ENCODE assay signal across 8 cellular contexts in the genomic region with DNA sequence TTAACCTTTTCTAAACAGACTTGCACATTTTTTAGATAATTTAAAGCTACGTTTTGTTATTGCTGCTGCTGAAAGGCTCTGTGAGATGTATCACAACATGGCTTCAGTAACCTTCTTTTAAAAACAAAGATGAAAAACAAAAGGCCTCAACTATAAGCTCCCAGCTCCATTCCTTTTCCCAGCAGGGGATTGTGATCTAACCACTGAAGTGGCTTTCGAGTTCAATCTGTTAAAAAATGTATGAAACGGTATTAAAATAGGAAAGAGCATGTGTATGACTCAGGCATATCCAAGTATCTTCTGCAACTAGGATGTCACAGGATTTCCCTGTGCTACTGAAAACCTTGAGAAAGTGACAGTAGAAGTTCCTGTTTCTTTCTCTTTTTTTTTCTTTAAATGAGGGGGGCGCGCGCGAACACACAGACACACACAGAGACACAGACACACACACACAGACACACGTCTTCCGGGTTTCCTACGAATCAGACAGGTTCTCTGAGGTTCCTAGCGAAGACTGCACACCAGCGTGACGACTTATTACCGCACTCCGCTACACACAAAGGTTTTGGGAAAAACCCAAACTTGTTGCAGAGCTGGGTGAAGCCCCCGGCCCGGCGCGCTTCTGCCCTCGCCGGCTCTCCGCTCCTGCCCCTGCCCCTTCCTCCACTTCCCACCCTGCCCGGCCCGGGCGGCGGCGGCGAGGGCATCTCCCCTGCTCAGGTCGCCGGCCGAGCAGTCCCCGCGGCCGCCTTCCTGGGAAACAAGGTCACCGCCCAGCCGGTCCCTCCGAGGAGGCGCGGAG.
DNase-seq lines count a peak whose midpoint lies in the region; ATAC-seq and FAIRE-seq lines count a peak whose summit lies in the region.

No MANE protein-coding gene starts in this region.

- FAIRE-seq in RCC 7860 (lab: Jason Lieb, UNC) (peak; percentile 82), frontal cortex (lab: Jason Lieb, UNC) (no peak)

- DNase-seq in AG20443 (ENCODE audit: low spot score), result peak; percentile 27
- peak; percentile 80 for DNase-seq in RCC 7860 (ENCODE audit: low spot score)
- peak; percentile 65 for DNase-seq in activated gamma-delta T cell (lab: John Stamatoyannopoulos, UW)
- peak; percentile 26 to 46 for DNase-seq in frontal cortex (ENCODE audit: low spot score in 2 of 2)
- peak; percentile 33 for DNase-seq in occipital lobe (lab: John Stamatoyannopoulos, UW)

- ATAC-seq in GM19324 (IDR thresholded peaks at IDR 0.05; ENCODE audit: low FRiP score, unreplicated experiment) (peak; percentile 49), HG03457 (IDR thresholded peaks at IDR 0.05; ENCODE audit: unreplicated experiment) (peak; percentile 48)

- H3K27ac ChIP-seq in temporal lobe (ENCODE audit: low read depth, low read length), result peak overlapping the region; percentile 61

Comparison
In these comparisons a context has a peak if more than half of its experiments do, and no peak if none do; other contexts are left out.
1. Peak in every context shown above with its lines: DNase-seq, ATAC-seq and H3K27ac ChIP-seq.
2. DNase-seq: peak in every context shown above with its lines; median percentile 80 in RCC 7860; 65 in activated gamma-delta T cell; 36 in frontal cortex; 33 in occipital lobe; 27 in AG20443.